ENCODE assay signal across 19 cellular contexts in the genomic region with DNA sequence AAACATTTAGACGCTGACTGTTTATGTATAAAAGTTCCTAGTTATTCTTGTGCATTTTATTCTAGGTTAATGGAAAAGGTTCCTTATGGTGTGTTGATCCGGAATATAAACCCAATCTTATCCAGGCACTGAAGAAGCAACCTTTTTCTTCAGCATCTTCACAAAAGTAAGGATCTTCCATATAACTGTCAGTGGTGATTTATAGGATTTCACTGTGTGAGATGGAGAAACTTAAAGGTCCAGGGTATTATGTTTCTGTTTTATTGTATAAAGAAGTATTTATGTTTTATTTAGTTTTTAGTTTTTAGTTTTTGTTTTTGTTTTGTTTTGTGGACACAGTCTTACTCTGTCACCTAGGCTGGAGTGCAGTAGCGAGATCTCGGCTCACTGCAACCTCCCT.
"Had no signal": no experiment of that assay in that cellular context is flagged by ENCODE, and none has a peak within 500 bp of the region (broad histone marks: within the 10 kb centered on the region; RNA-seq: fewer than 3 reads in every experiment).

No MANE protein-coding gene starts in this region.

- H3K36me3 ChIP-seq: thyroid gland had no signal

- ATAC-seq: esophagus mucosa, gastroesophageal sphincter, heart left ventricle, mucosa of descending colon had no signal

- H3K27me3 Mint-ChIP-seq: naive B cell had no signal

- DNase-seq: activated CD4-positive, alpha-beta T cell treated with anti-CD3 and anti-CD28 coated beads for 1 hour; activated CD4-positive, alpha-beta T cell treated with anti-CD3 and anti-CD28 coated beads, Interleukin-2, amount 50 U/mL, for 48 hours; aorta; brain microvascular endothelial cell; central memory CD4-positive, alpha-beta T cell; heart left ventricle; mesenchymal stem cell; mucosa of descending colon; naive B cell; nucleus accumbens; retina; stimulated activated CD4-positive, alpha-beta T cell treated with anti-CD3 and anti-CD28 coated beads, Interleukin-1b, Interleukin-23, amount 100 ng/mL, for 48 hours; stimulated activated CD8-positive, alpha-beta memory T cell treated with anti-CD3 and anti-CD28 coated beads, Interleukin-4, amount 100 ng/mL, for 48 hours; stimulated activated naive CD4-positive, alpha-beta T cell treated with Interleukin-2 at 50 U/mL for 16 hours; thyroid gland had no signal

- H3K9me3 Mint-ChIP-seq: naive B cell had no signal

- H3K4me3 Mint-ChIP-seq: naive B cell had no signal

- H3K4me3 ChIP-seq: coronary artery, gastroesophageal sphincter, heart left ventricle, mucosa of descending colon, thyroid gland had no signal

- H3K9me3 ChIP-seq: gastroesophageal sphincter, heart left ventricle, mucosa of descending colon, thyroid gland had no signal

- H3K27me3 ChIP-seq: brain microvascular endothelial cell, gastroesophageal sphincter, heart left ventricle, thyroid gland had no signal

- H3K27ac ChIP-seq: brain microvascular endothelial cell, coronary artery, gastroesophageal sphincter, heart left ventricle, thyroid gland, VCaP had no signal
